ENCODE assay signal across 22 cellular contexts in genomic region chr5:179118756-179119414, GRCh38. TPM values are rescaled to one million over a fixed set of nuclear protein-coding genes. Genes with fewer than 3 reads are reported as not detected.
DNase-seq lines count a peak whose midpoint lies in the region; ATAC-seq, FAIRE-seq and TF ChIP-seq lines count a peak whose summit lies in the region.
"Had no signal": no experiment of that assay in that cellular context is flagged by ENCODE, and none has a peak within 500 bp of the region (broad histone marks: within the 10 kb centered on the region; RNA-seq: fewer than 3 reads in every experiment).

No MANE protein-coding gene starts in this region.

- H3K27me3 ChIP-seq in PC-3 (ENCODE audit: low read length) (no peaks in the 10 kb centered on the region), lung (ENCODE audit: control insufficient read depth, insufficient read depth) (no peaks in the 10 kb centered on the region), MM.1S (replicated peaks; ENCODE audit: insufficient read depth, low read length) (peaks cover 11% of the 10 kb centered on the region; the same call in 1 of the 2 replicates)

- H3K36me3 Mint-ChIP-seq in type B pancreatic cell, result no peaks in the 10 kb centered on the region
- H3K36me3 Mint-ChIP-seq: CD14-positive monocyte had no signal

- H3K9me2 ChIP-seq in PC-3 (replicated peaks; ENCODE audit: low read length) (no peaks in the 10 kb centered on the region), MM.1S (replicated peaks; ENCODE audit: insufficient read depth, low read length) (no peaks in the 10 kb centered on the region)

- H3K9me3 Mint-ChIP-seq in type B pancreatic cell, result peaks cover 15% of the 10 kb centered on the region

- H3K27ac Mint-ChIP-seq in type B pancreatic cell, result no peak overlapping the region
- H3K27ac Mint-ChIP-seq: CD14-positive monocyte, HFFc6 had no signal

- H3K36me3 ChIP-seq in PC-3 (ENCODE audit: low read depth, low read length) (no peaks in the 10 kb centered on the region), lung (ENCODE audit: control insufficient read depth in 2 of 2, insufficient read depth in 2 of 2, low read length in 2 of 2) (no peaks in the 10 kb centered on the region), MM.1S (replicated peaks; ENCODE audit: insufficient read depth, low read length) (no peaks in the 10 kb centered on the region)

- CTCF ChIA-PET in PC-3 (lab: Charles Lee), result no interaction called here

- H2AFZ ChIP-seq in PC-3 (ENCODE audit: low read length) (no peak overlapping the region), MM.1S (ENCODE audit: low read length) (no peak overlapping the region)

- no TSS peak for BruUV-seq in PC-3 (replicated peaks; lab: Mats Ljungman, UMichigan)

- H4K20me1 ChIP-seq in PC-3 (ENCODE audit: low read length) (no peaks in the 10 kb centered on the region), MM.1S (ENCODE audit: insufficient read depth, low read length) (no peaks in the 10 kb centered on the region)

- H3F3A ChIP-seq in PC-3 (ENCODE audit: low read length, unreplicated experiment) (no peaks in the 10 kb centered on the region), MM.1S (ENCODE audit: insufficient read depth, low read length) (no peaks in the 10 kb centered on the region)

- ATAC-seq in PC-3 (peak; percentile 13; the same call in 1 of the 2 replicates), lung (ENCODE audit: insufficient read depth, low FRiP score) (no peak)

- H3K9me3 ChIP-seq in PC-3 (ENCODE audit: low read length) (no peaks in the 10 kb centered on the region), lung (ENCODE audit: control insufficient read depth in 2 of 2, insufficient read depth in 1 of 2, low read length in 1 of 2) (peaks cover 0 to 47% of the 10 kb centered on the region in 2 donors), MM.1S (replicated peaks; ENCODE audit: insufficient read depth, low read length) (no peaks in the 10 kb centered on the region)

- POLR2A ChIA-PET in PC-3 (lab: Charles Lee; ENCODE audit: unreplicated experiment), result no interaction called here

- no peak overlapping the region for H3K27ac ChIP-seq in PC-3 (ENCODE audit: low read length)
- no peak overlapping the region for H3K27ac ChIP-seq in coronary artery
- H3K27ac ChIP-seq in lung (ENCODE audit: low read depth in 1 of 2, low read length in 1 of 2), result no peak overlapping the region
- no peak overlapping the region for H3K27ac ChIP-seq in MM.1S (ENCODE audit: low read length)
- H3K27ac ChIP-seq: RWPE1 had no signal

- H3K4me2 ChIP-seq in PC-3 (ENCODE audit: low read length) (no peak overlapping the region), MM.1S (ENCODE audit: low read depth, low read length) (no peak overlapping the region)

- H3K9ac ChIP-seq in PC-3 (ENCODE audit: low read length) (no peak overlapping the region), MM.1S (ENCODE audit: low read length) (no peak overlapping the region)

- intact Hi-C loops in PC-3 (cut with micrococcal nuclease), result no loop called here

- H3K4me3 ChIP-seq in PC-3 (ENCODE audit: low read length), result no peak overlapping the region
- H3K4me3 ChIP-seq in coronary artery, result no peak overlapping the region
- H3K4me3 ChIP-seq in lung, result no peak overlapping the region
- H3K4me3 ChIP-seq in MM.1S (ENCODE audit: low read length), result no peak overlapping the region

- H3K4me1 Mint-ChIP-seq in type B pancreatic cell (ENCODE audit: unreplicated experiment), result no peaks in the 10 kb centered on the region
- H3K4me1 Mint-ChIP-seq: CD14-positive monocyte had no signal

- TF ChIP-seq CTCF in PC-3 (conservative IDR thresholded peaks at IDR 0.05; ENCODE audit: low read depth, low read length), result no peak
- no peak for TF ChIP-seq CTCF in coronary artery (IDR thresholded peaks at IDR 0.05)
- no peak for TF ChIP-seq CTCF in lung (IDR thresholded peaks at IDR 0.05; ENCODE audit: control extremely low read depth, extremely low read depth)
- no peak for TF ChIP-seq CTCF in type B pancreatic cell (conservative IDR thresholded peaks at IDR 0.05)
- TF ChIP-seq CTCF in MM.1S (IDR thresholded peaks at IDR 0.05; ENCODE audit: low read length), result no peak

- no peak overlapping the region for H3K4me3 Mint-ChIP-seq in type B pancreatic cell
- H3K4me3 Mint-ChIP-seq: CD14-positive monocyte, HFFc6 had no signal

- H3K79me2 ChIP-seq in PC-3 (ENCODE audit: low read length) (no peaks in the 10 kb centered on the region), MM.1S (ENCODE audit: low read length) (no peaks in the 10 kb centered on the region)

- DNase-seq in PC-3 (no peak), coronary artery (ENCODE audit: low spot score) (peak; percentile 47), lung (ENCODE audit: low spot score) (peak; percentile 1), type B pancreatic cell (ENCODE audit: extremely low spot score, unreplicated experiment) (peak; percentile 45), MM.1S (no peak), kidney glomerular epithelial cell (lab: John Stamatoyannopoulos, UW) (no peak), RCC 7860 (ENCODE audit: low spot score) (no peak)
- DNase-seq: ACHN; AML-193; DMS153; HFFc6; KBM-7; NCI-H1436 treated with DMSO at 0.1 percent for 48 hours; NCI-H2029 treated with DMSO at 0.1 percent for 48 hours; NCI-H2171 treated with DMSO at 0.1 percent for 48 hours; NCI-H446 treated with DMSO at 0.1 percent for 48 hours; NK-92 treated with Interleukin-12 subunit alpha and Interleukin-12 subunit beta, amount 100 ng/mL, for 24 hours had no signal

- no peaks in the 10 kb centered on the region for H3K27me3 Mint-ChIP-seq in type B pancreatic cell

- WGBS in lung, 2 donors, result 88 to 93% methylated on average over 10 of the region's 10 CpGs

- H3K4me1 ChIP-seq in PC-3 (ENCODE audit: insufficient read depth, low read length) (no peaks in the 10 kb centered on the region), lung (ENCODE audit: control insufficient read depth in 2 of 2, insufficient read depth in 2 of 2, low read length in 2 of 2) (no peaks in the 10 kb centered on the region), MM.1S (ENCODE audit: low read length) (no peaks in the 10 kb centered on the region)

- no peak for FAIRE-seq in RCC 7860 (lab: Jason Lieb, UNC)
- FAIRE-seq: GM12892 had no signal

RNA-seq across cellular contexts. Expression of gene ZNF354C, which starts 58.7 kb away (rescaled TPM):
- total RNA-seq in PC-3 (2014; rRNA removed) (not detected in 2 replicates), lung (10 to 100 TPM in 1 of 2 donors, 1 to 10 TPM in 1; 3.9 to 15.8 TPM), type B pancreatic cell (ENCODE audit: low replicate concordance) (3.3 and 7.8 TPM in 2 replicates)
- 1 to 10 TPM; 1.2 to 1.3 TPM for polyA plus RNA-seq in lung
- total RNA-seq: H4, OCI-LY7 had no signal

Comparison
In these comparisons a context has a peak if more than half of its experiments do, and no peak if none do; other contexts are left out.
1. DNase-seq: peak in coronary artery (single experiment), lung (single experiment) and type B pancreatic cell (single experiment); none in PC-3 (single experiment), MM.1S (single experiment), kidney glomerular epithelial cell (single experiment) and RCC 7860 (single experiment).